23 cellular contexts compared by ENCODE assay signal in genomic region chr11:115740365-115740764, GRCh38.
DNase-seq lines count a peak whose midpoint lies in the region; ATAC-seq, FAIRE-seq and TF ChIP-seq lines count a peak whose summit lies in the region.
"Had no signal": no experiment of that assay in that cellular context is flagged by ENCODE, and none has a peak within 500 bp of the region (broad histone marks: within the 10 kb centered on the region; RNA-seq: fewer than 3 reads in every experiment).

No MANE protein-coding gene starts in this region.

- DNase-seq in A549 (ENCODE audit: low read depth in 1 of 2, low spot score in 1 of 2): no peak
- DNase-seq in IMR-90: no peak
- DNase-seq in epithelial cell of prostate (ENCODE audit: low read depth, low spot score): no peak
- no peak for DNase-seq in HepG2 (ENCODE audit: low spot score)
- no peak for DNase-seq in H4 (ENCODE audit: low spot score)
- DNase-seq in Calu3: no peak
- DNase-seq in DMS53 treated with DMSO at 0.1 percent for 48 hours (lab: John Stamatoyannopoulos, UW; ENCODE audit: unreplicated experiment): no peak
- no peak for DNase-seq in PC-9
- DNase-seq: ACHN; BE2C; C1 segment of cervical spinal cord; CD4-positive, alpha-beta memory T cell; CD4-positive, CD25-positive, alpha-beta regulatory T cell; CD8-positive, alpha-beta memory T cell; COR-L47; DND-41; EL; GDM1 had no signal

- no peaks in the 10 kb centered on the region for H3K4me1 Mint-ChIP-seq in Calu3 (ENCODE audit: low read depth, unreplicated experiment)
- H3K4me1 Mint-ChIP-seq: CD14-positive monocyte; CD4-positive, alpha-beta memory T cell; CD4-positive, CD25-positive, alpha-beta regulatory T cell; CD8-positive, alpha-beta memory T cell had no signal

- H2AK9ac ChIP-seq in IMR-90 (replicated peaks; ENCODE audit: low read depth, low read length, poor library complexity): no peak overlapping the region

- no peak overlapping the region for H4K91ac ChIP-seq in IMR-90 (ENCODE audit: insufficient read depth, low read depth, low read length)

- no peaks in the 10 kb centered on the region for H3K79me2 ChIP-seq in HepG2 (ENCODE audit: insufficient read depth, low read length)
- no peaks in the 10 kb centered on the region for H3K79me2 ChIP-seq in PC-9 (ENCODE audit: low read depth)

- TF ChIP-seq CTCF in A549 (IDR thresholded peaks at IDR 0.05) (no peak), IMR-90 (conservative IDR thresholded peaks at IDR 0.05; ENCODE audit: low read depth, low read length) (no peak), HepG2 (CRISPR knock-in tag; IDR thresholded peaks at IDR 0.05) (no peak), Calu3 (IDR thresholded peaks at IDR 0.05; ENCODE audit: unreplicated experiment) (no peak), PC-9 (conservative IDR thresholded peaks at IDR 0.05) (no peak)

- H3K27me3 ChIP-seq in IMR-90 (ENCODE audit: control insufficient read depth, insufficient read depth, low read length) (peaks cover 10% of the 10 kb centered on the region; the same call in 1 of the 2 replicates), HepG2 (ENCODE audit: control insufficient read depth in 1 of 2, insufficient read depth in 2 of 2, low read length in 2 of 2) (peaks cover 0 to 33% of the 10 kb centered on the region in 2 experiments; a peak in 1 of 5 replicates), PC-9 (ENCODE audit: insufficient read depth, low read depth) (peaks cover 73% of the 10 kb centered on the region)
- H3K27me3 ChIP-seq: BE2C, BLaER1 had no signal

- TF ChIP-seq RAD21 in A549 (conservative IDR thresholded peaks at IDR 0.05 in 1 of 2, IDR thresholded peaks at IDR 0.05 in 1 of 2) (no peak), IMR-90 (IDR thresholded peaks at IDR 0.05; ENCODE audit: low read length) (no peak), HepG2 (CRISPR knock-in tag; IDR thresholded peaks at IDR 0.05) (no peak)

- peaks cover 14% of the 10 kb centered on the region for H3K9me3 Mint-ChIP-seq in Calu3 (ENCODE audit: low read depth, unreplicated experiment)

- TF ChIP-seq POLR2A in A549 (IDR thresholded peaks at IDR 0.05; ENCODE audit: low read length) (no peak), IMR-90 (IDR thresholded peaks at IDR 0.05; ENCODE audit: low read depth, low read length) (no peak), HepG2 (IDR thresholded peaks at IDR 0.05; ENCODE audit: insufficient read depth in 1 of 2, low read depth in 2 of 2, low read length in 2 of 2) (no peak)

- no peaks in the 10 kb centered on the region for H3F3A ChIP-seq in PC-9 (ENCODE audit: insufficient read depth, low read depth)

- H3K79me1 ChIP-seq in IMR-90 (ENCODE audit: low read depth in 1 of 2, low read length in 2 of 2): no peaks in the 10 kb centered on the region

- H3K36me3 Mint-ChIP-seq in Calu3 (ENCODE audit: insufficient read depth, unreplicated experiment): no peaks in the 10 kb centered on the region
- H3K36me3 Mint-ChIP-seq: CD14-positive monocyte; CD4-positive, alpha-beta memory T cell; CD4-positive, CD25-positive, alpha-beta regulatory T cell; CD8-positive, alpha-beta memory T cell had no signal

- CTCF ChIA-PET in A549 (lab: Yijun Ruan, JAX): interaction anchor here (1.3 kb wide), 1 partner anchor 14 kb away, joined by 3 read pairs; no protein-coding TSS in a partner anchor
- CTCF ChIA-PET in IMR-90 (lab: Yijun Ruan, JAX): no interaction called here
- CTCF ChIA-PET in HepG2 (lab: Yijun Ruan, JAX; ENCODE audit: low intra/inter-chr PET ratio, low total read pairs): no interaction called here
- CTCF ChIA-PET in Calu3 (lab: Charles Lee): no interaction called here
- CTCF ChIA-PET in PC-9 (lab: Charles Lee): no interaction called here

- H4K5ac ChIP-seq in IMR-90 (ENCODE audit: low read depth, low read length): no peak overlapping the region

- H3K4me1 ChIP-seq in A549 (no peaks in the 10 kb centered on the region), IMR-90 (ENCODE audit: control insufficient read depth, insufficient read depth, low read length) (peaks cover 7% of the 10 kb centered on the region; the same call in 1 of the 2 replicates), HepG2 (ENCODE audit: insufficient read depth, low read length) (no peaks in the 10 kb centered on the region), PC-9 (replicated peaks; ENCODE audit: insufficient read depth) (no peaks in the 10 kb centered on the region)
- H3K4me1 ChIP-seq: BLaER1 had no signal

- no peaks in the 10 kb centered on the region for H3K9me2 ChIP-seq in PC-9 (ENCODE audit: insufficient read depth)

- H3K4me2 ChIP-seq in A549: no peak overlapping the region
- H3K4me2 ChIP-seq in IMR-90 (ENCODE audit: low read depth, low read length): no peak overlapping the region
- H3K4me2 ChIP-seq in HepG2 (ENCODE audit: low read depth, low read length): no peak overlapping the region
- H3K4me2 ChIP-seq in PC-9: no peak overlapping the region
- H3K4me2 ChIP-seq: BLaER1 had no signal

- no peak overlapping the region for H3K27ac ChIP-seq in A549
- H3K27ac ChIP-seq in IMR-90 (ENCODE audit: insufficient read depth, low read length): no peak overlapping the region
- H3K27ac ChIP-seq in epithelial cell of prostate: peak overlapping the region; percentile 52
- H3K27ac ChIP-seq in HepG2 (ENCODE audit: extremely low read length, insufficient read depth, low read length): no peak overlapping the region
- H3K27ac ChIP-seq in PC-9: no peak overlapping the region
- H3K27ac ChIP-seq: BLaER1 had no signal

- in situ Hi-C loops in IMR-90 (cut with MboI; ENCODE audit: low sequenced_read_pairs) (no loop called here), HepG2 (cut with HindIII; ENCODE audit: extremely low pct_ligation_motif_present, low pct_unique_long_range_greater_than_20kb) (no loop called here)

- dilution Hi-C loops in IMR-90 (cut with HindIII; ENCODE audit: low sequenced_read_pairs, unreplicated experiment): no loop called here

- no peak overlapping the region for H2BK20ac ChIP-seq in IMR-90 (ENCODE audit: low read depth, low read length)

- no peak overlapping the region for H3K23ac ChIP-seq in IMR-90 (ENCODE audit: low read depth, low read length)

- intact Hi-C loops in IMR-90 (cut with micrococcal nuclease) (no loop called here), HepG2 (cut with micrococcal nuclease; ENCODE audit: unreplicated experiment) (no loop called here), Calu3 (cut with micrococcal nuclease; ENCODE audit: unreplicated experiment) (no loop called here), PC-9 (cut with micrococcal nuclease; ENCODE audit: unreplicated experiment) (no loop called here)

- no peak overlapping the region for H3K14ac ChIP-seq in IMR-90 (replicated peaks; ENCODE audit: low read depth, low read length)

- no peak overlapping the region for H2AFZ ChIP-seq in IMR-90 (replicated peaks; ENCODE audit: low read length, poor library complexity)
- H2AFZ ChIP-seq in HepG2 (ENCODE audit: low read length): no peak overlapping the region
- no peak overlapping the region for H2AFZ ChIP-seq in PC-9

- H4K8ac ChIP-seq in IMR-90 (ENCODE audit: low read depth in 2 of 2, low read length in 2 of 2): no peak overlapping the region

- no peak for FAIRE-seq in A549 (lab: Jason Lieb, UNC)
- FAIRE-seq in HepG2 (lab: Jason Lieb, UNC): no peak
- FAIRE-seq: D721Med, GM12878, GM18507 had no signal

- POLR2A ChIA-PET in A549 (lab: Yijun Ruan, JAX): no interaction called here
- POLR2A ChIA-PET in IMR-90 (lab: Charles Lee; ENCODE audit: unreplicated experiment): no interaction called here
- POLR2A ChIA-PET in HepG2 (lab: Yijun Ruan, JAX): no interaction called here
- POLR2A ChIA-PET in PC-9 (lab: Charles Lee; ENCODE audit: unreplicated experiment): no interaction called here

- no peak overlapping the region for H3K18ac ChIP-seq in IMR-90 (ENCODE audit: low read depth, low read length)

- no peak overlapping the region for H3K56ac ChIP-seq in IMR-90 (ENCODE audit: extremely low read depth, insufficient read depth, low read length)

- H3K4ac ChIP-seq in IMR-90 (ENCODE audit: low read depth, low read length): no peak overlapping the region

- ATAC-seq in A549: no peak
- ATAC-seq in IMR-90 (ENCODE audit: low read depth): no peak
- ATAC-seq in HepG2: no peak
- ATAC-seq: GM12878 had no signal

- H2BK5ac ChIP-seq in IMR-90 (ENCODE audit: low read depth, low read length, poor library complexity, severe bottlenecking): no peak overlapping the region

- no peak overlapping the region for H3K4me3 Mint-ChIP-seq in Calu3 (ENCODE audit: low read depth, unreplicated experiment)
- H3K4me3 Mint-ChIP-seq: CD14-positive monocyte; CD4-positive, alpha-beta memory T cell; CD4-positive, CD25-positive, alpha-beta regulatory T cell; CD8-positive, alpha-beta memory T cell had no signal

- H3K4me3 ChIP-seq in A549 (no peak overlapping the region), IMR-90 (ENCODE audit: insufficient read depth, low read depth, low read length) (no peak overlapping the region), HepG2 (replicated peaks in 1 of 3; ENCODE audit: insufficient read depth in 1 of 3, low read depth in 2 of 3, low read length in 3 of 3) (no peak overlapping the region), PC-9 (no peak overlapping the region)
- H3K4me3 ChIP-seq: BLaER1, GM12878 had no signal

- no TSS peak for BruUV-seq in IMR-90 (replicated peaks; lab: Mats Ljungman, UMichigan)
- BruUV-seq in HepG2 (replicated peaks; lab: Mats Ljungman, UMichigan): no TSS peak
- no TSS peak for BruUV-seq in Calu3 (replicated peaks; lab: Mats Ljungman, UMichigan)
- BruUV-seq in PC-9 (replicated peaks; lab: Mats Ljungman, UMichigan): no TSS peak

- no peak overlapping the region for H2BK120ac ChIP-seq in IMR-90 (ENCODE audit: low read depth, low read length)

- H2BK15ac ChIP-seq in IMR-90 (ENCODE audit: low read depth, low read length): no peak overlapping the region

- H3K9me3 ChIP-seq in A549: no peaks in the 10 kb centered on the region
- no peaks in the 10 kb centered on the region for H3K9me3 ChIP-seq in IMR-90 (ENCODE audit: control insufficient read depth, insufficient read depth, low read length)
- no peaks in the 10 kb centered on the region for H3K9me3 ChIP-seq in HepG2 (ENCODE audit: low read length)
- no peaks in the 10 kb centered on the region for H3K9me3 ChIP-seq in PC-9 (ENCODE audit: insufficient read depth, low read depth)
- H3K9me3 ChIP-seq: BE2C, BLaER1 had no signal

- H3K36me3 ChIP-seq in IMR-90 (ENCODE audit: control insufficient read depth, insufficient read depth, low read length) (no peaks in the 10 kb centered on the region), HepG2 (replicated peaks in 1 of 2; ENCODE audit: control insufficient read depth in 1 of 2, insufficient read depth in 2 of 2, low read length in 2 of 2) (no peaks in the 10 kb centered on the region), PC-9 (ENCODE audit: low read depth) (no peaks in the 10 kb centered on the region)
- H3K36me3 ChIP-seq: BE2C, BLaER1 had no signal

- no peaks in the 10 kb centered on the region for H3K27me3 Mint-ChIP-seq in Calu3 (ENCODE audit: unreplicated experiment)
- H3K27me3 Mint-ChIP-seq: CD4-positive, alpha-beta memory T cell had no signal

- H4K20me1 ChIP-seq in IMR-90 (ENCODE audit: insufficient read depth, low read length) (no peaks in the 10 kb centered on the region), HepG2 (ENCODE audit: insufficient read depth, low read length) (no peaks in the 10 kb centered on the region), PC-9 (ENCODE audit: insufficient read depth) (no peaks in the 10 kb centered on the region; the same call in 1 of the 2 replicates)
- H4K20me1 ChIP-seq: BLaER1 had no signal

- no peak overlapping the region for H2AK5ac ChIP-seq in IMR-90 (ENCODE audit: low read depth, low read length)

- H3K9ac ChIP-seq in IMR-90 (ENCODE audit: low read depth, low read length) (no peak overlapping the region), HepG2 (ENCODE audit: insufficient read depth, low read depth, low read length) (no peak overlapping the region)
- H3K9ac ChIP-seq: BLaER1 had no signal

- no peak overlapping the region for H3K27ac Mint-ChIP-seq in Calu3 (ENCODE audit: unreplicated experiment)
- H3K27ac Mint-ChIP-seq: CD4-positive, alpha-beta memory T cell; CD8-positive, alpha-beta memory T cell had no signal

- peaks cover 5% of the 10 kb centered on the region; the same call in 1 of the 2 replicates for H3K9me1 ChIP-seq in IMR-90 (ENCODE audit: insufficient read depth, low read length)

- no peak for TF ChIP-seq EP300 in A549 (IDR thresholded peaks at IDR 0.05)
- TF ChIP-seq EP300 in HepG2 (IDR thresholded peaks at IDR 0.05; ENCODE audit: low read depth in 2 of 2, low read length in 2 of 2): no peak
- no peak for TF ChIP-seq EP300 in HepG2 (CRISPR knock-in tag; IDR thresholded peaks at IDR 0.05; ENCODE audit: borderline replicate concordance)

Comparison
In these comparisons a context has a peak if more than half of its experiments do, and no peak if none do; other contexts are left out.
1. Of the 38 proteins assayed by ChIP-seq in both HepG2 and A549: peak only in HepG2: none; only in A549: none; in both: MAFK; in neither: 37.